14 cellular contexts compared by ENCODE assay signal in the genomic region with DNA sequence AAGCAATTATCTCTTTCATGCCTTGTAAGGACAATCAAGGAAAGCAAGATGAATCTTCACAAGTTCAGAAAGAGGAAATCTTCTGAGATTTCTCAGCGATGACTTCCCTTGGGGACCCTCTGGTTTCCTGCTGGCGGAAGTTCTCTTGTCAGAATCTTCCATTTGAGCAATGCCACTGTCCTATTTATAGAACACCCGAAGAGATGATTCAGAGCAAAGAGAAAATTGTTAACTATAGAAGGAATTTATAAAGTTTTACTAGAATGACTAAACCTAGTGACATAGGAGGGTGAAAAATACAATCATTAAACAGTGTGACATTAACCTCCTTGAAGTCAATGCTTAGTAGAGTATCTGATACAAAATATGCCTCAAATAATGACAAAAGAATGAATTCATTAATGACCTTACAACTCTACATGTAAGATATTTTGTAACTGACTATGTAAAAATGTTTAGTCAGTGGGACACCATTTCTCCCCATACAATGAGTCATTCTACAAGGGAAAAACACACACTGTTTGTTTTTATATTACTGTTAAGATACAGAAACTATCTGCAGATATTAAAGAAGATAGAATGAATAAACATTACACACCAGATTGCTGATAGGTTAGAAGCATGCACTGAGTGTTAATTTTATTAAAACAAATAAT.
A peak's percentile ranks its signal among the peaks of the same experiment; 100 is the strongest.
DNase-seq lines count a peak whose midpoint lies in the region; ATAC-seq, FAIRE-seq and TF ChIP-seq lines count a peak whose summit lies in the region.
"Had no signal": no experiment of that assay in that cellular context is flagged by ENCODE, and none has a peak within 500 bp of the region (broad histone marks: within the 10 kb centered on the region; RNA-seq: fewer than 3 reads in every experiment).

No MANE protein-coding gene starts in this region.

- no peaks in the 10 kb centered on the region for H3K27me3 ChIP-seq in GM12878 (replicated peaks in 1 of 2; ENCODE audit: control insufficient read depth in 2 of 2, insufficient read depth in 2 of 2, low read length in 1 of 2)
- H3K27me3 ChIP-seq in WERI-Rb-1 (ENCODE audit: insufficient read depth, low read depth, severe bottlenecking) = no peaks in the 10 kb centered on the region
- no peaks in the 10 kb centered on the region for H3K27me3 ChIP-seq in suprapubic skin
- H3K27me3 ChIP-seq: adrenal gland had no signal

- H3K36me3 ChIP-seq in GM12878 (ENCODE audit: control insufficient read depth in 2 of 2, insufficient read depth in 2 of 2, low read length in 1 of 2) (no peaks in the 10 kb centered on the region), WERI-Rb-1 (no peaks in the 10 kb centered on the region), suprapubic skin (no peaks in the 10 kb centered on the region)
- H3K36me3 ChIP-seq: adrenal gland, left ventricle myocardium inferior had no signal

- CTCF ChIA-PET in GM12878 (lab: Yijun Ruan, JAX) = no interaction called here

- ATAC-seq in GM21619 (IDR thresholded peaks at IDR 0.05; ENCODE audit: unreplicated experiment) (peak; percentile 93), HG03457 (IDR thresholded peaks at IDR 0.05; ENCODE audit: unreplicated experiment) (peak; percentile 72), GM12878 (peak; percentile 26; the same call in 2 of the 3 replicates)
- ATAC-seq: stimulated activated naive CD8-positive, alpha-beta T cell treated with anti-CD3 and anti-CD28 coated beads, Interleukin-15, amount 100 ng/mL, for 72 hours had no signal

- no peak for FAIRE-seq in GM12878 (lab: Jason Lieb, UNC)

- H3K4me3 ChIP-seq in GM12878 (no peak overlapping the region), WERI-Rb-1 (ENCODE audit: low read depth, low read length) (no peak overlapping the region), suprapubic skin (no peak overlapping the region)
- H3K4me3 ChIP-seq: adrenal gland, left ventricle myocardium inferior had no signal

- TF ChIP-seq CTCF in GM12878 (IDR thresholded peaks at IDR 0.05 in 2 of 3, conservative IDR thresholded peaks at IDR 0.05 in 1 of 3; ENCODE audit: control insufficient read depth in 2 of 3, extremely low read depth in 1 of 3, insufficient read depth in 1 of 3, low read depth in 3 of 3, low read length in 3 of 3) (no peak), WERI-Rb-1 (IDR thresholded peaks at IDR 0.05; ENCODE audit: low read depth, low read length) (no peak), suprapubic skin (IDR thresholded peaks at IDR 0.05) (no peak)

- no peak overlapping the region for H3K9ac ChIP-seq in GM12878 (ENCODE audit: control insufficient read depth, insufficient read depth, low read length)

- no peak overlapping the region for H2AFZ ChIP-seq in GM12878 (ENCODE audit: control insufficient read depth, low read depth, low read length)

- in situ Hi-C loops in GM12878 (cut with MboI) = no loop called here

- H3K27ac ChIP-seq in GM12878 (ENCODE audit: control insufficient read depth, insufficient read depth) (no peak overlapping the region), WERI-Rb-1 (no peak overlapping the region), suprapubic skin (no peak overlapping the region)
- H3K27ac ChIP-seq: adrenal gland, left ventricle myocardium inferior had no signal

- TF ChIP-seq EP300 in GM12878 (IDR thresholded peaks at IDR 0.05; ENCODE audit: borderline replicate concordance in 1 of 2, control insufficient read depth in 1 of 2, low read depth in 2 of 2, low read length in 2 of 2) (no peak), suprapubic skin (IDR thresholded peaks at IDR 0.05) (no peak)

- no peaks in the 10 kb centered on the region for H3K4me1 ChIP-seq in GM12878 (ENCODE audit: control insufficient read depth, insufficient read depth, low read length)
- H3K4me1 ChIP-seq in suprapubic skin = no peaks in the 10 kb centered on the region
- H3K4me1 ChIP-seq: adrenal gland, left ventricle myocardium inferior had no signal

- TF ChIP-seq RAD21 in GM12878 (IDR thresholded peaks at IDR 0.05; ENCODE audit: insufficient read depth, low read depth, low read length) = no peak

- no TSS peak for BruUV-seq in GM12878 (replicated peaks; lab: Mats Ljungman, UMichigan)

- H4K20me1 ChIP-seq in GM12878 (ENCODE audit: control insufficient read depth, insufficient read depth) = no peaks in the 10 kb centered on the region

- intact Hi-C loops in GM12878 (cut with micrococcal nuclease; ENCODE audit: unreplicated experiment) = no loop called here

- SMC1A ChIA-PET in GM12878 (lab: Charles Lee; ENCODE audit: uncharacterized antibody, unreplicated experiment) = no interaction called here

- WGBS in GM12878 (ENCODE audit: insufficient coverage, insufficient replicate concordance, low lambda C conversion rate, missing lambda C conversion rate) = 2% methylated on average over 3 of the region's 3 CpGs
- WGBS in suprapubic skin = 56% methylated on average over 3 of the region's 3 CpGs

- no peak overlapping the region for H3K4me2 ChIP-seq in GM12878 (ENCODE audit: control insufficient read depth, insufficient read depth)

- no peaks in the 10 kb centered on the region for H3K79me2 ChIP-seq in GM12878 (ENCODE audit: control insufficient read depth, insufficient read depth, low read length)

- RAD21 ChIA-PET in GM12878 (lab: Charles Lee; ENCODE audit: unreplicated experiment) = no interaction called here

- H3K9me3 ChIP-seq in GM12878 (replicated peaks; ENCODE audit: control insufficient read depth, insufficient read depth, low read length) (no peaks in the 10 kb centered on the region), WERI-Rb-1 (ENCODE audit: severe bottlenecking) (no peaks in the 10 kb centered on the region), suprapubic skin (no peaks in the 10 kb centered on the region)
- H3K9me3 ChIP-seq: adrenal gland had no signal

- POLR2A ChIA-PET in GM12878 (lab: Charles Lee) = no interaction called here

- no peak for TF ChIP-seq POLR2A in GM12878 (IDR thresholded peaks at IDR 0.05; ENCODE audit: low read depth, low read length)
- no peak for TF ChIP-seq POLR2A in suprapubic skin (IDR thresholded peaks at IDR 0.05)

- DNase-seq in GF-D8 (lab: John Stamatoyannopoulos, UW) = peak; percentile 16
- DNase-seq in GM12878 (ENCODE audit: low read depth, low spot score) = no peak
- DNase-seq in WERI-Rb-1 = no peak
- no peak for DNase-seq in putamen (ENCODE audit: low spot score)
- DNase-seq in suprapubic skin (ENCODE audit: low spot score in 2 of 2) = no peak
- DNase-seq in NCI-H2196 treated with DMSO at 0.1 percent for 48 hours (lab: John Stamatoyannopoulos, UW; ENCODE audit: unreplicated experiment) = no peak
- DNase-seq: activated CD4-positive, alpha-beta T cell treated with anti-CD3 and anti-CD28 coated beads, Interleukin-2, amount 10 ng/mL, durations not matched to agents 24 days and 14 days; adrenal gland; CD4-positive, alpha-beta T cell; erythroblast; left ventricle myocardium inferior; stimulated activated naive CD8-positive, alpha-beta T cell treated with anti-CD3 and anti-CD28 coated beads, Interleukin-15, amount 100 ng/mL, for 72 hours had no signal

TF ChIP-seq in GM12878, 131 proteins besides CTCF, POLR2A, EP300 and RAD21:
- no peak for TF ChIP-seq RB1 (IDR thresholded peaks at IDR 0.05; ENCODE audit: borderline replicate concordance)
- TF ChIP-seq, protein P1, sequence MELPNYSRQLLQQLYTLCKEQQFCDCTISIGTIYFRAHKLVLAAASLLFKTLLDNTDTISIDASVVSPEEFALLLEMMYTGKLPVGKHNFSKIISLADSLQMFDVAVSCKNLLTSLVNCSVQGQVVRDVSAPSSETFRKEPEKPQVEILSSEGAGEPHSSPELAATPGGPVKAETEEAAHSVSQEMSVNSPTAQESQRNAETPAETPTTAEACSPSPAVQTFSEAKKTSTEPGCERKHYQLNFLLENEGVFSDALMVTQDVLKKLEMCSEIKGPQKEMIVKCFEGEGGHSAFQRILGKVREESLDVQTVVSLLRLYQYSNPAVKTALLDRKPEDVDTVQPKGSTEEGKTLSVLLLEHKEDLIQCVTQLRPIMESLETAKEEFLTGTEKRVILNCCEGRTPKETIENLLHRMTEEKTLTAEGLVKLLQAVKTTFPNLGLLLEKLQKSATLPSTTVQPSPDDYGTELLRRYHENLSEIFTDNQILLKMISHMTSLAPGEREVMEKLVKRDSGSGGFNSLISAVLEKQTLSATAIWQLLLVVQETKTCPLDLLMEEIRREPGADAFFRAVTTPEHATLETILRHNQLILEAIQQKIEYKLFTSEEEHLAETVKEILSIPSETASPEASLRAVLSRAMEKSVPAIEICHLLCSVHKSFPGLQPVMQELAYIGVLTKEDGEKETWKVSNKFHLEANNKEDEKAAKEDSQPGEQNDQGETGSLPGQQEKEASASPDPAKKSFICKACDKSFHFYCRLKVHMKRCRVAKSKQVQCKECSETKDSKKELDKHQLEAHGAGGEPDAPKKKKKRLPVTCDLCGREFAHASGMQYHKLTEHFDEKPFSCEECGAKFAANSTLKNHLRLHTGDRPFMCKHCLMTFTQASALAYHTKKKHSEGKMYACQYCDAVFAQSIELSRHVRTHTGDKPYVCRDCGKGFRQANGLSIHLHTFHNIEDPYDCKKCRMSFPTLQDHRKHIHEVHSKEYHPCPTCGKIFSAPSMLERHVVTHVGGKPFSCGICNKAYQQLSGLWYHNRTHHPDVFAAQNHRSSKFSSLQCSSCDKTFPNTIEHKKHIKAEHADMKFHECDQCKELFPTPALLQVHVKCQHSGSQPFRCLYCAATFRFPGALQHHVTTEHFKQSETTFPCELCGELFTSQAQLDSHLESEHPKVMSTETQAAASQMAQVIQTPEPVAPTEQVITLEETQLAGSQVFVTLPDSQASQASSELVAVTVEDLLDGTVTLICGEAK (IDR thresholded peaks at IDR 0.05; ENCODE audit: borderline replicate concordance) = peak; percentile 43

Comparison
In these comparisons a context has a peak if more than half of its experiments do, and no peak if none do; other contexts are left out.
1. ATAC-seq: peak in every context shown above with its lines; median percentile 93 in GM21619; 72 in HG03457; 26 in GM12878.